11 cellular contexts compared by ENCODE assay signal in genomic region chr1:180630408-180631196, GRCh38. TPM values are rescaled to one million over a fixed set of nuclear protein-coding genes. Genes with fewer than 3 reads are reported as not detected.
DNase-seq lines count a peak whose midpoint lies in the region; ATAC-seq and TF ChIP-seq lines count a peak whose summit lies in the region.
"Had no signal": no experiment of that assay in that cellular context is flagged by ENCODE, and none has a peak within 500 bp of the region (broad histone marks: within the 10 kb centered on the region; RNA-seq: fewer than 3 reads in every experiment).

No MANE protein-coding gene starts in this region.

- H3K27me3 ChIP-seq in OCI-LY3 (ENCODE audit: low read depth, low read length) = peaks cover 8% of the 10 kb centered on the region
- H3K27me3 ChIP-seq in left ventricle myocardium inferior (ENCODE audit: low read depth) = no peaks in the 10 kb centered on the region
- H3K27me3 ChIP-seq in smooth muscle cell (ENCODE audit: low read depth) = no peaks in the 10 kb centered on the region
- H3K27me3 ChIP-seq: suprapubic skin had no signal

- no peak overlapping the region for H3K4me2 ChIP-seq in OCI-LY3 (ENCODE audit: low read length)
- no peak overlapping the region for H3K4me2 ChIP-seq in smooth muscle cell

- H3K27ac Mint-ChIP-seq in immature natural killer cell = peak overlapping the region in 3 of 6 donors; percentile 36 to 47 (median 43)
- H3K27ac Mint-ChIP-seq in natural killer cell = no peak overlapping the region

- H3K36me3 Mint-ChIP-seq in immature natural killer cell = no peaks in the 10 kb centered on the region
- no peaks in the 10 kb centered on the region for H3K36me3 Mint-ChIP-seq in natural killer cell

- no peaks in the 10 kb centered on the region for H3F3A ChIP-seq in smooth muscle cell (ENCODE audit: low read depth)

- peaks cover 19% of the 10 kb centered on the region for H3K4me1 ChIP-seq in OCI-LY3 (ENCODE audit: low read length)
- H3K4me1 ChIP-seq in left ventricle myocardium inferior = peaks cover 54% of the 10 kb centered on the region
- H3K4me1 ChIP-seq in smooth muscle cell (ENCODE audit: low read depth) = peaks cover 20% of the 10 kb centered on the region

- H3K36me3 ChIP-seq in OCI-LY3 (replicated peaks; ENCODE audit: low read depth, low read length) = no peaks in the 10 kb centered on the region
- H3K36me3 ChIP-seq in left ventricle myocardium inferior = no peaks in the 10 kb centered on the region
- no peaks in the 10 kb centered on the region for H3K36me3 ChIP-seq in smooth muscle cell (ENCODE audit: low read depth)
- H3K36me3 ChIP-seq: suprapubic skin had no signal

- ATAC-seq in GM18511 (IDR thresholded peaks at IDR 0.05; ENCODE audit: unreplicated experiment) (peak; percentile 14), natural killer cell (no peak)

- no peaks in the 10 kb centered on the region for H3K9me3 Mint-ChIP-seq in immature natural killer cell
- no peaks in the 10 kb centered on the region for H3K9me3 Mint-ChIP-seq in natural killer cell

- H3K4me3 ChIP-seq in OCI-LY3 (ENCODE audit: low read length) (no peak overlapping the region), left ventricle myocardium inferior (no peak overlapping the region), smooth muscle cell (no peak overlapping the region)
- H3K4me3 ChIP-seq: suprapubic skin had no signal

- H3K27ac ChIP-seq in OCI-LY3 (ENCODE audit: low read length) = no peak overlapping the region
- peak overlapping the region; percentile 96 for H3K27ac ChIP-seq in left ventricle myocardium inferior (replicated peaks)
- no peak overlapping the region for H3K27ac ChIP-seq in smooth muscle cell (ENCODE audit: low read depth)
- H3K27ac ChIP-seq: RWPE1 had no signal

- 94% methylated on average over 2 of the region's 2 CpGs for WGBS in smooth muscle cell (ENCODE audit: low lambda C conversion rate)

- no peak overlapping the region for H3K4me3 Mint-ChIP-seq in immature natural killer cell
- no peak overlapping the region for H3K4me3 Mint-ChIP-seq in natural killer cell

- peaks cover 8% of the 10 kb centered on the region; the same call in 1 of the 2 replicates for H4K20me1 ChIP-seq in OCI-LY3 (ENCODE audit: insufficient read depth, low read length)
- peaks cover 24% of the 10 kb centered on the region for H4K20me1 ChIP-seq in smooth muscle cell (ENCODE audit: low read depth)

- H3K4me1 Mint-ChIP-seq in immature natural killer cell (peaks cover 2 to 6% of the 10 kb centered on the region in 2 donors), natural killer cell (peaks cover 0 to 7% of the 10 kb centered on the region in 2 donors)

- H3K9me3 ChIP-seq in OCI-LY3 (ENCODE audit: insufficient read depth, low read length) (no peaks in the 10 kb centered on the region), left ventricle myocardium inferior (replicated peaks) (no peaks in the 10 kb centered on the region), smooth muscle cell (replicated peaks; ENCODE audit: low read depth) (no peaks in the 10 kb centered on the region)
- H3K9me3 ChIP-seq: suprapubic skin had no signal

- H3K9ac ChIP-seq in OCI-LY3 (ENCODE audit: low read length) (no peak overlapping the region), smooth muscle cell (ENCODE audit: low read depth) (no peak overlapping the region)

- H3K27me3 Mint-ChIP-seq in immature natural killer cell (ENCODE audit: low read depth in 3 of 3) (peaks cover 2 to 5% (median 2%) of the 10 kb centered on the region in 3 donors), natural killer cell (ENCODE audit: low read depth in 2 of 2) (peaks cover 16 to 18% of the 10 kb centered on the region in 2 donors)

- no peak for DNase-seq in left ventricle myocardium inferior
- no peak for DNase-seq in smooth muscle cell (lab: John Stamatoyannopoulos, UW; ENCODE audit: unreplicated experiment)
- DNase-seq in immature natural killer cell = no peak
- DNase-seq in natural killer cell = no peak
- no peak for DNase-seq in SW 1271 (lab: John Stamatoyannopoulos, UW)
- DNase-seq in KG1 (lab: John Stamatoyannopoulos, UW) = no peak
- DNase-seq: NCI-H187 had no signal

- H3K79me2 ChIP-seq in OCI-LY3 (ENCODE audit: low read length) = peaks cover 23% of the 10 kb centered on the region
- H3K79me2 ChIP-seq in smooth muscle cell (ENCODE audit: low read depth) = peaks cover 29% of the 10 kb centered on the region

- intact Hi-C loops in left ventricle myocardium inferior (cut with micrococcal nuclease) = loop anchor here (10.0 kb wide), 1 partner anchor 224 kb away; no protein-coding TSS in a partner anchor
- intact Hi-C loops in natural killer cell (cut with micrococcal nuclease) = loop anchor here (2.0 to 5.0 kb wide), 4 partner anchors 128 to 748 kb away; partner anchors contain the start of genes ACBD6, STX6 and TOR1AIP1

- TF ChIP-seq CTCF in OCI-LY3 (IDR thresholded peaks at IDR 0.05; ENCODE audit: low read depth, low read length) (no peak), left ventricle myocardium inferior (IDR thresholded peaks at IDR 0.05; ENCODE audit: borderline replicate concordance) (no peak), smooth muscle cell (IDR thresholded peaks at IDR 0.05; ENCODE audit: borderline replicate concordance, insufficient read depth, poor library complexity, severe bottlenecking) (no peak), natural killer cell (IDR thresholded peaks at IDR 0.05) (no peak)

- H2AFZ ChIP-seq in OCI-LY3 (ENCODE audit: low read depth, low read length) (peak overlapping the region; percentile 82), smooth muscle cell (ENCODE audit: low read depth) (peak overlapping the region; percentile 23)

RNA-seq across cellular contexts. Expression of gene XPR1, which starts 1.2 kb away (rescaled TPM):
- total RNA-seq in left ventricle myocardium inferior (60.4 TPM), smooth muscle cell (27.6 and 33.8 TPM in 2 replicates), natural killer cell (10 to 100 TPM; 14.8 to 18.2 (median 16.7) TPM)
- polyA plus RNA-seq in smooth muscle cell (9.3 and 9.5 TPM in 2 replicates), immature natural killer cell (1 to 10 TPM; 4.3 to 7.1 (median 6.8) TPM)
